Comparison of ENCODE assay signal across 8 cellular contexts in genomic region chr12:116599285-116600122, GRCh38. TPM values are rescaled to one million over a fixed set of nuclear protein-coding genes. Genes with fewer than 3 reads are reported as not detected.
DNase-seq lines count a peak whose midpoint lies in the region; ATAC-seq and TF ChIP-seq lines count a peak whose summit lies in the region.

No MANE protein-coding gene starts in this region.

- TF ChIP-seq CTCF in activated CD8-positive, alpha-beta T cell treated with anti-CD3 and anti-CD28 coated beads for 36 hours (IDR thresholded peaks at IDR 0.05), result peak; percentile 59

- H3K4me3 Mint-ChIP-seq in activated CD8-positive, alpha-beta T cell treated with anti-CD3 and anti-CD28 coated beads for 36 hours, result no peak overlapping the region

- POLR2A ChIA-PET in activated CD8-positive, alpha-beta T cell treated with anti-CD3 and anti-CD28 coated beads for 36 hours (lab: Charles Lee), result interaction anchor here (0.5 to 0.9 kb wide), 2 partner anchors 25 to 41 kb away, joined by 3 read pairs; no protein-coding TSS in a partner anchor

- peaks cover 3% of the 10 kb centered on the region for H3K9me3 ChIP-seq in KOPT-K1 (ENCODE audit: insufficient read depth, low read length, poor library complexity, severe bottlenecking)

- CTCF ChIA-PET in activated CD8-positive, alpha-beta T cell treated with anti-CD3 and anti-CD28 coated beads for 36 hours (lab: Charles Lee), result interaction anchor here (0.7 to 2.3 kb wide), 16 partner anchors 9 to 602 kb away, joined by 3 to 15 read pairs (median 4); no protein-coding TSS in a partner anchor

- peak overlapping the region; percentile 64 for H3K27ac ChIP-seq in KOPT-K1 (ENCODE audit: low read depth, low read length, poor library complexity, severe bottlenecking)

- ATAC-seq in activated CD8-positive, alpha-beta T cell treated with anti-CD3 and anti-CD28 coated beads for 36 hours, result no peak
- ATAC-seq in HG03039 (IDR thresholded peaks at IDR 0.05; ENCODE audit: unreplicated experiment), result no peak

- intact Hi-C loops in activated CD8-positive, alpha-beta T cell treated with anti-CD3 and anti-CD28 coated beads for 36 hours (cut with micrococcal nuclease), result loop anchor here (10.0 kb wide), 2 partner anchors 325 to 605 kb away; partner anchors contain the start of gene MED13L

- H3K27me3 Mint-ChIP-seq in activated CD8-positive, alpha-beta T cell treated with anti-CD3 and anti-CD28 coated beads for 36 hours, result no peaks in the 10 kb centered on the region

- H3K4me1 Mint-ChIP-seq in activated CD8-positive, alpha-beta T cell treated with anti-CD3 and anti-CD28 coated beads for 36 hours (ENCODE audit: low read depth), result peaks cover 15% of the 10 kb centered on the region

- no peaks in the 10 kb centered on the region for H3K36me3 ChIP-seq in KOPT-K1 (ENCODE audit: insufficient read depth, low read length)

- H3K9me3 Mint-ChIP-seq in activated CD8-positive, alpha-beta T cell treated with anti-CD3 and anti-CD28 coated beads for 36 hours, result no peaks in the 10 kb centered on the region

- DNase-seq in ELF-1 (ENCODE audit: low read depth, low spot score), result peak; percentile 77
- peak; percentile 71 for DNase-seq in activated CD8-positive, alpha-beta T cell treated with anti-CD3 and anti-CD28 coated beads for 36 hours
- DNase-seq in effector CD4-positive, alpha-beta T cell, result peak; percentile 43
- DNase-seq in lung microvascular endothelial cell (ENCODE audit: low read depth in 2 of 2), result peak; percentile 81 to 83
- DNase-seq in stimulated activated CD4-positive, alpha-beta T cell treated with anti-CD3 and anti-CD28 coated beads, TNF-alpha, amount 100 ng/mL, for 1 hour (ENCODE audit: low read depth in 3 of 3, low spot score in 1 of 3), result peak in 2 of 3 donors; percentile 29 to 44
- no peak for DNase-seq in SKM-1 (lab: John Stamatoyannopoulos, UW; ENCODE audit: unreplicated experiment)

- H3K27ac Mint-ChIP-seq in activated CD8-positive, alpha-beta T cell treated with anti-CD3 and anti-CD28 coated beads for 36 hours, result no peak overlapping the region

- no peaks in the 10 kb centered on the region for H3K36me3 Mint-ChIP-seq in activated CD8-positive, alpha-beta T cell treated with anti-CD3 and anti-CD28 coated beads for 36 hours (ENCODE audit: low read depth)

RNA-seq across cellular contexts. Expression of gene MAP1LC3B2, which starts 40.3 kb away (rescaled TPM):
- 1 to 10 TPM; 1.9 to 3.1 TPM for total RNA-seq in activated CD8-positive, alpha-beta T cell treated with anti-CD3 and anti-CD28 coated beads for 36 hours
- 0.40 and 0.65 TPM in 2 replicates for total RNA-seq in lung microvascular endothelial cell
